ENCODE assay signal across 17 cellular contexts in the genomic region with DNA sequence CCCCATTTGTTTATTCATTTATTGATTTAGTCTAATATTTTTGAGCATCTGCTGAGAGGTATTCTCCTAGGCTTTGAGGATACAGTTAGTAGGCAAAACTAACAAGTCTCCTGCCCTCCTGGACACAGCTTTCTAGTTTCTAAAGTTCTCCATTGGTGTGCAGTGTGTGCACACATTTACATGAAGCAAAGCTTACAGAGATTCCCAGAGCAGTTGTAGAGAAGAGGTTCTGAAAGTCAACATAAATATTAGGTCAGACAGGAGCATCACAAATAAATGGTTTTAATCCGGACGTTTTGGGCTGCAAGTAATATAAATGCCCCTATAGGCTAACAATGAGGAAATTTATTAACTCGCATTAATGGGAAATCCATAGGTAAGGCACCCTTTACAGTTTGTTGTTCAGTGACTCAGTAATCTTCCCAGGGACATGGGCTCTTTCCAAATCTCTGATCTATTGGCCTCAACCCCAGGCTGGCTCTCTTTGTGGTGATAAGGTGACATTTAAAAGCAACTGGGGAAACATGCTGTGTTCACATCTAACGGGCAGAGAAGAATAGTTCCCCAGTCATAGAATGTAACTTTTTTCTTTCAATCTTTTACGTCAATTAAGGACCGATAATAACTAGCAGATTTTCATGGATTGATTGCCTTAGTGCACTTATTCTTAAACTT.
DNase-seq lines count a peak whose midpoint lies in the region; ATAC-seq and TF ChIP-seq lines count a peak whose summit lies in the region.
"Had no signal": no experiment of that assay in that cellular context is flagged by ENCODE, and none has a peak within 500 bp of the region (broad histone marks: within the 10 kb centered on the region; RNA-seq: fewer than 3 reads in every experiment).

No MANE protein-coding gene starts in this region.

- H3K27me3 ChIP-seq in gastrocnemius medialis = no peaks in the 10 kb centered on the region

- TF ChIP-seq POLR2A in gastrocnemius medialis (IDR thresholded peaks at IDR 0.05) = no peak

- intact Hi-C loops in left ventricle myocardium superior (cut with micrococcal nuclease) = no loop called here
- intact Hi-C loops in gastrocnemius medialis (cut with DNase I; ENCODE audit: low total_unique reads) = loop anchor here (10.0 kb wide), 1 partner anchor 180 kb away; no protein-coding TSS in a partner anchor

- no peak overlapping the region for H3K4me3 ChIP-seq in gastrocnemius medialis

- peak overlapping the region; percentile 10 for H3K27ac Mint-ChIP-seq in activated naive CD4-positive, alpha-beta T cell treated with anti-CD3 and anti-CD28 coated beads, Interleukin-2, amount 50 U/mL, for 24 hours
- no peak overlapping the region for H3K27ac Mint-ChIP-seq in activated naive CD4-positive, alpha-beta T cell treated with anti-CD3 and anti-CD28 coated beads, Interleukin-2, amount 50 U/mL, for 72 hours
- peak overlapping the region; percentile 22 for H3K27ac Mint-ChIP-seq in central memory CD8-positive, alpha-beta T cell (ENCODE audit: low read depth)
- H3K27ac Mint-ChIP-seq in activated CD4-positive, alpha-beta memory T cell treated with anti-CD3 and anti-CD28 coated beads, Interleukin-2, amount 10 ng/mL, durations not matched to agents 7 days and 5 days = no peak overlapping the region
- H3K27ac Mint-ChIP-seq: CD14-positive monocyte; CD8-positive, alpha-beta T cell; HFFc6 had no signal

- H3K4me3 Mint-ChIP-seq in activated naive CD4-positive, alpha-beta T cell treated with anti-CD3 and anti-CD28 coated beads, Interleukin-2, amount 50 U/mL, for 24 hours = no peak overlapping the region
- no peak overlapping the region for H3K4me3 Mint-ChIP-seq in central memory CD8-positive, alpha-beta T cell
- no peak overlapping the region for H3K4me3 Mint-ChIP-seq in activated CD4-positive, alpha-beta memory T cell treated with anti-CD3 and anti-CD28 coated beads, Interleukin-2, amount 10 ng/mL, durations not matched to agents 7 days and 5 days
- H3K4me3 Mint-ChIP-seq: CD14-positive monocyte; CD8-positive, alpha-beta T cell; HFFc6 had no signal

- no peaks in the 10 kb centered on the region for H3K36me3 Mint-ChIP-seq in activated naive CD4-positive, alpha-beta T cell treated with anti-CD3 and anti-CD28 coated beads, Interleukin-2, amount 50 U/mL, for 24 hours
- no peaks in the 10 kb centered on the region for H3K36me3 Mint-ChIP-seq in activated naive CD4-positive, alpha-beta T cell treated with anti-CD3 and anti-CD28 coated beads, Interleukin-2, amount 50 U/mL, for 72 hours
- H3K36me3 Mint-ChIP-seq in central memory CD8-positive, alpha-beta T cell (ENCODE audit: insufficient read depth) = no peaks in the 10 kb centered on the region
- H3K36me3 Mint-ChIP-seq in activated CD4-positive, alpha-beta memory T cell treated with anti-CD3 and anti-CD28 coated beads, Interleukin-2, amount 10 ng/mL, durations not matched to agents 7 days and 5 days (ENCODE audit: low read depth) = no peaks in the 10 kb centered on the region
- H3K36me3 Mint-ChIP-seq: CD14-positive monocyte; CD8-positive, alpha-beta T cell had no signal

- no peaks in the 10 kb centered on the region for H3K4me1 Mint-ChIP-seq in activated naive CD4-positive, alpha-beta T cell treated with anti-CD3 and anti-CD28 coated beads, Interleukin-2, amount 50 U/mL, for 24 hours
- no peaks in the 10 kb centered on the region for H3K4me1 Mint-ChIP-seq in central memory CD8-positive, alpha-beta T cell
- no peaks in the 10 kb centered on the region for H3K4me1 Mint-ChIP-seq in activated CD4-positive, alpha-beta memory T cell treated with anti-CD3 and anti-CD28 coated beads, Interleukin-2, amount 10 ng/mL, durations not matched to agents 7 days and 5 days
- H3K4me1 Mint-ChIP-seq: CD14-positive monocyte had no signal

- peaks cover 0 to 13% of the 10 kb centered on the region in 2 donors for H3K4me1 ChIP-seq in gastrocnemius medialis

- DNase-seq in activated naive CD4-positive, alpha-beta T cell treated with anti-CD3 and anti-CD28 coated beads, Interleukin-2, amount 50 U/mL, for 72 hours (ENCODE audit: low spot score in 2 of 2) = no peak
- DNase-seq in central memory CD8-positive, alpha-beta T cell (ENCODE audit: low spot score in 2 of 2) = no peak
- DNase-seq in left ventricle myocardium superior (no peak), gastrocnemius medialis (peak; percentile 10 to 38), DMS153 treated with DMSO at 0.1 percent for 48 hours (lab: John Stamatoyannopoulos, UW; ENCODE audit: unreplicated experiment) (no peak), SW 1271 (lab: John Stamatoyannopoulos, UW) (no peak)
- DNase-seq in activated CD4-positive, alpha-beta memory T cell treated with anti-CD3 and anti-CD28 coated beads, Interleukin-2, amount 10 ng/mL, durations not matched to agents 7 days and 5 days = no peak
- DNase-seq: CD8-positive, alpha-beta T cell; COR-L47; DMS53; GF-D8; HCEC 1CT; HFFc6 had no signal

- in situ Hi-C loops in gastrocnemius medialis (cut with MboI; ENCODE audit: low sequenced_read_pairs in 4 of 4) = no loop called here

- no peaks in the 10 kb centered on the region for H3K27me3 Mint-ChIP-seq in activated naive CD4-positive, alpha-beta T cell treated with anti-CD3 and anti-CD28 coated beads, Interleukin-2, amount 50 U/mL, for 24 hours
- no peaks in the 10 kb centered on the region for H3K27me3 Mint-ChIP-seq in central memory CD8-positive, alpha-beta T cell
- H3K27me3 Mint-ChIP-seq in activated CD4-positive, alpha-beta memory T cell treated with anti-CD3 and anti-CD28 coated beads, Interleukin-2, amount 10 ng/mL, durations not matched to agents 7 days and 5 days = no peaks in the 10 kb centered on the region

- CTCF ChIA-PET in activated CD4-positive, alpha-beta memory T cell treated with anti-CD3 and anti-CD28 coated beads, Interleukin-2, amount 10 ng/mL, durations not matched to agents 7 days and 5 days (lab: Charles Lee) = no interaction called here

- no peaks in the 10 kb centered on the region for H3K9me3 ChIP-seq in gastrocnemius medialis

- TF ChIP-seq CTCF in gastrocnemius medialis (IDR thresholded peaks at IDR 0.05 in 4 of 5, conservative IDR thresholded peaks at IDR 0.05 in 1 of 5) = no peak

- ATAC-seq in activated naive CD4-positive, alpha-beta T cell treated with anti-CD3 and anti-CD28 coated beads, Interleukin-2, amount 50 U/mL, for 72 hours = no peak
- no peak for ATAC-seq in central memory CD8-positive, alpha-beta T cell (replicated peaks; ENCODE audit: extremely low read depth, poor library complexity, severe bottlenecking)
- ATAC-seq in left ventricle myocardium superior (peak; percentile 89), gastrocnemius medialis (peak; percentile 84 to 93)
- ATAC-seq: CD8-positive, alpha-beta T cell had no signal

- H3K9me3 Mint-ChIP-seq in activated naive CD4-positive, alpha-beta T cell treated with anti-CD3 and anti-CD28 coated beads, Interleukin-2, amount 50 U/mL, for 24 hours = no peaks in the 10 kb centered on the region
- peaks cover 0 to 6% of the 10 kb centered on the region in 2 donors for H3K9me3 Mint-ChIP-seq in activated naive CD4-positive, alpha-beta T cell treated with anti-CD3 and anti-CD28 coated beads, Interleukin-2, amount 50 U/mL, for 72 hours
- no peaks in the 10 kb centered on the region for H3K9me3 Mint-ChIP-seq in central memory CD8-positive, alpha-beta T cell
- peaks cover 2% of the 10 kb centered on the region for H3K9me3 Mint-ChIP-seq in activated CD4-positive, alpha-beta memory T cell treated with anti-CD3 and anti-CD28 coated beads, Interleukin-2, amount 10 ng/mL, durations not matched to agents 7 days and 5 days
- H3K9me3 Mint-ChIP-seq: HFFc6 had no signal

- POLR2A ChIA-PET in activated CD4-positive, alpha-beta memory T cell treated with anti-CD3 and anti-CD28 coated beads, Interleukin-2, amount 10 ng/mL, durations not matched to agents 7 days and 5 days (lab: Charles Lee) = no interaction called here

- H3K27ac ChIP-seq in gastrocnemius medialis = peak overlapping the region; percentile 38 to 69 (median 42)
- H3K27ac ChIP-seq: 22Rv1, HL-60 had no signal

- no peaks in the 10 kb centered on the region for H3K36me3 ChIP-seq in gastrocnemius medialis

Comparison
In these comparisons a context has a peak if more than half of its experiments do, and no peak if none do; other contexts are left out.
1. H3K27ac Mint-ChIP-seq: peak in activated naive CD4-positive, alpha-beta T cell treated with anti-CD3 and anti-CD28 coated beads, Interleukin-2, amount 50 U/mL, for 24 hours (single experiment) and central memory CD8-positive, alpha-beta T cell (single experiment); none in activated naive CD4-positive, alpha-beta T cell treated with anti-CD3 and anti-CD28 coated beads, Interleukin-2, amount 50 U/mL, for 72 hours (0 of 2) and activated CD4-positive, alpha-beta memory T cell treated with anti-CD3 and anti-CD28 coated beads, Interleukin-2, amount 10 ng/mL, durations not matched to agents 7 days and 5 days (single experiment).
2. ATAC-seq: peak in left ventricle myocardium superior (single experiment) and gastrocnemius medialis (2 of 2); none in activated naive CD4-positive, alpha-beta T cell treated with anti-CD3 and anti-CD28 coated beads, Interleukin-2, amount 50 U/mL, for 72 hours (0 of 2) and central memory CD8-positive, alpha-beta T cell (single experiment).
3. DNase-seq: peak in gastrocnemius medialis (2 of 2); none in activated naive CD4-positive, alpha-beta T cell treated with anti-CD3 and anti-CD28 coated beads, Interleukin-2, amount 50 U/mL, for 72 hours (0 of 2), central memory CD8-positive, alpha-beta T cell (0 of 2), left ventricle myocardium superior (single experiment), DMS153 treated with DMSO at 0.1 percent for 48 hours (single experiment), activated CD4-positive, alpha-beta memory T cell treated with anti-CD3 and anti-CD28 coated beads, Interleukin-2, amount 10 ng/mL, durations not matched to agents 7 days and 5 days (single experiment) and SW 1271 (0 of 2).